1 cellular context compared by ENCODE assay signal in the genomic region with DNA sequence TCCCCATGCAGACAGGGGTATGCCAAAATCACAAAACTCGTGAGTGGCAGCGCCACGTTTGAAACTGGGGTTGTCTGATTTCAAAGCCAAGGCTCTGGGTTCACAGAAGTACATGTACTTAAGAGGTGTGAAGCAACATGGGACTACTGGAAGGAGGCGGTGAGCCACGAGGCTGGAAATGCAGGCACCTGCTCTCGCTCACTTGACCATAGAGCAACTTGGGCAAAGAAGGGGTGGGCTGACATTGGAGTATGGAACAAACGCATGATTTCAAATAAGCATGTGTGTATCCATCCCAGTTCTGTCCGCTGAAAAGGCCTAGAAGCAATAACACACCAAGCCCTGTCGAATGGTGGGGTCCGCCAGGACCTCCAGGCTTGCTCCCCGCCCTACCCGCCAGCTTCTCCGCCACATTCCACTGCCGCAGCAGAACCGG.
TF ChIP-seq lines count a peak whose summit lies in the region.

No MANE protein-coding gene starts in this region.

TF ChIP-seq in K562, 482 proteins besides CTCF, POLR2A, EP300 and RAD21 (continued from another document and continues in another):
- TF ChIP-seq BRD9 (IDR thresholded peaks at IDR 0.05; ENCODE audit: low read depth, partially characterized antibody) = peak; percentile 31
- TF ChIP-seq, protein P1, sequence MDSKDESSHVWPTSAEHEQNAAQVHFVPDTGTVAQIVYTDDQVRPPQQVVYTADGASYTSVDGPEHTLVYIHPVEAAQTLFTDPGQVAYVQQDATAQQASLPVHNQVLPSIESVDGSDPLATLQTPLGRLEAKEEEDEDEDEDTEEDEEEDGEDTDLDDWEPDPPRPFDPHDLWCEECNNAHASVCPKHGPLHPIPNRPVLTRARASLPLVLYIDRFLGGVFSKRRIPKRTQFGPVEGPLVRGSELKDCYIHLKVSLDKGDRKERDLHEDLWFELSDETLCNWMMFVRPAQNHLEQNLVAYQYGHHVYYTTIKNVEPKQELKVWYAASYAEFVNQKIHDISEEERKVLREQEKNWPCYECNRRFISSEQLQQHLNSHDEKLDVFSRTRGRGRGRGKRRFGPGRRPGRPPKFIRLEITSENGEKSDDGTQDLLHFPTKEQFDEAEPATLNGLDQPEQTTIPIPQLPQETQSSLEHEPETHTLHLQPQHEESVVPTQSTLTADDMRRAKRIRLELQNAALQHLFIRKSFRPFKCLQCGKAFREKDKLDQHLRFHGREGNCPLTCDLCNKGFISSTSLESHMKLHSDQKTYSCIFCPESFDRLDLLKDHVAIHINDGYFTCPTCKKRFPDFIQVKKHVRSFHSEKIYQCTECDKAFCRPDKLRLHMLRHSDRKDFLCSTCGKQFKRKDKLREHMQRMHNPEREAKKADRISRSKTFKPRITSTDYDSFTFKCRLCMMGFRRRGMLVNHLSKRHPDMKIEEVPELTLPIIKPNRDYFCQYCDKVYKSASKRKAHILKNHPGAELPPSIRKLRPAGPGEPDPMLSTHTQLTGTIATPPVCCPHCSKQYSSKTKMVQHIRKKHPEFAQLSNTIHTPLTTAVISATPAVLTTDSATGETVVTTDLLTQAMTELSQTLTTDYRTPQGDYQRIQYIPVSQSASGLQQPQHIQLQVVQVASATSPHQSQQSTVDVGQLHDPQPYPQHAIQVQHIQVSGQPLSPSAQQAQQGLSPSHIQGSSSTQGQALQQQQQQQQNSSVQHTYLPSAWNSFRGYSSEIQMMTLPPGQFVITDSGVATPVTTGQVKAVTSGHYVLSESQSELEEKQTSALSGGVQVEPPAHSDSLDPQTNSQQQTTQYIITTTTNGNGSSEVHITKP (IDR thresholded peaks at IDR 0.05; ENCODE audit: partially characterized antibody) = peak; percentile 42
- 0 out of 2 replicates have a peak, but pooled peaks have one; percentile 28 for TF ChIP-seq HLTF (IDR thresholded peaks at IDR 0.05)
- TF ChIP-seq, protein P2, sequence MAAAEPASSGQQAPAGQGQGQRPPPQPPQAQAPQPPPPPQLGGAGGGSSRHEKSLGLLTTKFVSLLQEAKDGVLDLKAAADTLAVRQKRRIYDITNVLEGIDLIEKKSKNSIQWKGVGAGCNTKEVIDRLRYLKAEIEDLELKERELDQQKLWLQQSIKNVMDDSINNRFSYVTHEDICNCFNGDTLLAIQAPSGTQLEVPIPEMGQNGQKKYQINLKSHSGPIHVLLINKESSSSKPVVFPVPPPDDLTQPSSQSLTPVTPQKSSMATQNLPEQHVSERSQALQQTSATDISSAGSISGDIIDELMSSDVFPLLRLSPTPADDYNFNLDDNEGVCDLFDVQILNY (CRISPR knock-in tag; IDR thresholded peaks at IDR 0.05) = peak; percentile 73; the same call in 1 of the 2 replicates
- 0 out of 2 replicates have a peak, but pooled peaks have one; percentile 9 for TF ChIP-seq CEBPB (tag; IDR thresholded peaks at IDR 0.05)
- TF ChIP-seq, protein P3, sequence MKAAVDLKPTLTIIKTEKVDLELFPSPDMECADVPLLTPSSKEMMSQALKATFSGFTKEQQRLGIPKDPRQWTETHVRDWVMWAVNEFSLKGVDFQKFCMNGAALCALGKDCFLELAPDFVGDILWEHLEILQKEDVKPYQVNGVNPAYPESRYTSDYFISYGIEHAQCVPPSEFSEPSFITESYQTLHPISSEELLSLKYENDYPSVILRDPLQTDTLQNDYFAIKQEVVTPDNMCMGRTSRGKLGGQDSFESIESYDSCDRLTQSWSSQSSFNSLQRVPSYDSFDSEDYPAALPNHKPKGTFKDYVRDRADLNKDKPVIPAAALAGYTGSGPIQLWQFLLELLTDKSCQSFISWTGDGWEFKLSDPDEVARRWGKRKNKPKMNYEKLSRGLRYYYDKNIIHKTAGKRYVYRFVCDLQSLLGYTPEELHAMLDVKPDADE (conservative IDR thresholded peaks at IDR 0.05; ENCODE audit: control insufficient read depth, low read depth, low read length) = 0 out of 2 replicates have a peak, but pooled peaks have one; percentile 72
- TF ChIP-seq, protein P4, sequence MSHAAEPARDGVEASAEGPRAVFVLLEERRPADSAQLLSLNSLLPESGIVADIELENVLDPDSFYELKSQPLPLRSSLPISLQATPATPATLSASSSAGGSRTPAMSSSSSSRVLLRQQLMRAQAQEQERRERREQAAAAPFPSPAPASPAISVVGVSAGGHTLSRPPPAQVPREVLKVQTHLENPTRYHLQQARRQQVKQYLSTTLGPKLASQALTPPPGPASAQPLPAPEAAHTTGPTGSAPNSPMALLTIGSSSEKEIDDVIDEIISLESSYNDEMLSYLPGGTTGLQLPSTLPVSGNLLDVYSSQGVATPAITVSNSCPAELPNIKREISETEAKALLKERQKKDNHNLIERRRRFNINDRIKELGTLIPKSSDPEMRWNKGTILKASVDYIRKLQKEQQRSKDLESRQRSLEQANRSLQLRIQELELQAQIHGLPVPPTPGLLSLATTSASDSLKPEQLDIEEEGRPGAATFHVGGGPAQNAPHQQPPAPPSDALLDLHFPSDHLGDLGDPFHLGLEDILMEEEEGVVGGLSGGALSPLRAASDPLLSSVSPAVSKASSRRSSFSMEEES (CRISPR knock-in tag; IDR thresholded peaks at IDR 0.05) = 0 out of 2 replicates have a peak, but pooled peaks have one; percentile 8
- no peak for TF ChIP-seq ATF3 (IDR thresholded peaks at IDR 0.05)
- TF ChIP-seq ATF3 (CRISPR knock-in tag; conservative IDR thresholded peaks at IDR 0.05) = 0 out of 2 replicates have a peak, but pooled peaks have one; percentile 13
- no peak for TF ChIP-seq ZNF384 (IDR thresholded peaks at IDR 0.05; ENCODE audit: low read depth, low read length)
- TF ChIP-seq TAF7 (tag; IDR thresholded peaks at IDR 0.05) = peak; percentile 75; the same call in 1 of the 2 replicates
- no peak for TF ChIP-seq NFIX (CRISPR knock-in tag; IDR thresholded peaks at IDR 0.05; ENCODE audit: low read depth)
- TF ChIP-seq, protein P5, sequence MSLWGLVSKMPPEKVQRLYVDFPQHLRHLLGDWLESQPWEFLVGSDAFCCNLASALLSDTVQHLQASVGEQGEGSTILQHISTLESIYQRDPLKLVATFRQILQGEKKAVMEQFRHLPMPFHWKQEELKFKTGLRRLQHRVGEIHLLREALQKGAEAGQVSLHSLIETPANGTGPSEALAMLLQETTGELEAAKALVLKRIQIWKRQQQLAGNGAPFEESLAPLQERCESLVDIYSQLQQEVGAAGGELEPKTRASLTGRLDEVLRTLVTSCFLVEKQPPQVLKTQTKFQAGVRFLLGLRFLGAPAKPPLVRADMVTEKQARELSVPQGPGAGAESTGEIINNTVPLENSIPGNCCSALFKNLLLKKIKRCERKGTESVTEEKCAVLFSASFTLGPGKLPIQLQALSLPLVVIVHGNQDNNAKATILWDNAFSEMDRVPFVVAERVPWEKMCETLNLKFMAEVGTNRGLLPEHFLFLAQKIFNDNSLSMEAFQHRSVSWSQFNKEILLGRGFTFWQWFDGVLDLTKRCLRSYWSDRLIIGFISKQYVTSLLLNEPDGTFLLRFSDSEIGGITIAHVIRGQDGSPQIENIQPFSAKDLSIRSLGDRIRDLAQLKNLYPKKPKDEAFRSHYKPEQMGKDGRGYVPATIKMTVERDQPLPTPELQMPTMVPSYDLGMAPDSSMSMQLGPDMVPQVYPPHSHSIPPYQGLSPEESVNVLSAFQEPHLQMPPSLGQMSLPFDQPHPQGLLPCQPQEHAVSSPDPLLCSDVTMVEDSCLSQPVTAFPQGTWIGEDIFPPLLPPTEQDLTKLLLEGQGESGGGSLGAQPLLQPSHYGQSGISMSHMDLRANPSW (CRISPR knock-in tag; IDR thresholded peaks at IDR 0.05) = 0 out of 2 replicates have a peak, but pooled peaks have one; percentile 31
- TF ChIP-seq THRB (CRISPR knock-in tag; conservative IDR thresholded peaks at IDR 0.05) = 0 out of 2 replicates have a peak, but pooled peaks have one; percentile 54
- TF ChIP-seq ZBTB43 (CRISPR knock-in tag; IDR thresholded peaks at IDR 0.05) = 0 out of 2 replicates have a peak, but pooled peaks have one; percentile 23
- peak; percentile 40; the same call in 1 of the 2 replicates for TF ChIP-seq ZBTB17 (CRISPR knock-in tag; IDR thresholded peaks at IDR 0.05)
- no peak for TF ChIP-seq TEAD4 (IDR thresholded peaks at IDR 0.05; ENCODE audit: low read length)
- TF ChIP-seq TEAD4 (CRISPR knock-in tag; IDR thresholded peaks at IDR 0.05; ENCODE audit: borderline replicate concordance) = peak; percentile 57; the same call in 1 of the 2 replicates
- TF ChIP-seq, protein P6, sequence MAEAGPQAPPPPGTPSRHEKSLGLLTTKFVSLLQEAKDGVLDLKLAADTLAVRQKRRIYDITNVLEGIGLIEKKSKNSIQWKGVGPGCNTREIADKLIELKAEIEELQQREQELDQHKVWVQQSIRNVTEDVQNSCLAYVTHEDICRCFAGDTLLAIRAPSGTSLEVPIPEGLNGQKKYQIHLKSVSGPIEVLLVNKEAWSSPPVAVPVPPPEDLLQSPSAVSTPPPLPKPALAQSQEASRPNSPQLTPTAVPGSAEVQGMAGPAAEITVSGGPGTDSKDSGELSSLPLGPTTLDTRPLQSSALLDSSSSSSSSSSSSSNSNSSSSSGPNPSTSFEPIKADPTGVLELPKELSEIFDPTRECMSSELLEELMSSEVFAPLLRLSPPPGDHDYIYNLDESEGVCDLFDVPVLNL (CRISPR knock-in tag; IDR thresholded peaks at IDR 0.05; ENCODE audit: low read depth) = no peak
- TF ChIP-seq MXI1 (IDR thresholded peaks at IDR 0.05; ENCODE audit: low read depth, low read length) = 0 out of 2 replicates have a peak, but pooled peaks have one; percentile 24
- TF ChIP-seq HDAC2 (IDR thresholded peaks at IDR 0.05) = 0 out of 2 replicates have a peak, but pooled peaks have one; percentile 61
- peak; percentile 91 for TF ChIP-seq L3MBTL2 (IDR thresholded peaks at IDR 0.05)
- 0 out of 2 replicates have a peak, but pooled peaks have one; percentile 57 for TF ChIP-seq ZNF232 (CRISPR knock-in tag; IDR thresholded peaks at IDR 0.05)
- TF ChIP-seq, protein P7, sequence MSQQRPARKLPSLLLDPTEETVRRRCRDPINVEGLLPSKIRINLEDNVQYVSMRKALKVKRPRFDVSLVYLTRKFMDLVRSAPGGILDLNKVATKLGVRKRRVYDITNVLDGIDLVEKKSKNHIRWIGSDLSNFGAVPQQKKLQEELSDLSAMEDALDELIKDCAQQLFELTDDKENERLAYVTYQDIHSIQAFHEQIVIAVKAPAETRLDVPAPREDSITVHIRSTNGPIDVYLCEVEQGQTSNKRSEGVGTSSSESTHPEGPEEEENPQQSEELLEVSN (IDR thresholded peaks at IDR 0.05; ENCODE audit: borderline replicate concordance in 1 of 2, extremely low read depth in 1 of 2, insufficient read depth in 1 of 2, insufficient read length in 1 of 2, low read depth in 1 of 2, low read length in 1 of 2, poor library complexity in 1 of 2, severe bottlenecking in 1 of 2) = peak; percentile 67 to 80
- no peak for TF ChIP-seq HNRNPH1 (optimal IDR thresholded peaks at IDR 0.05; ENCODE audit: low read depth, low read length)
- peak; percentile 87; the same call in 1 of the 2 replicates for TF ChIP-seq ZNF830 (CRISPR knock-in tag; IDR thresholded peaks at IDR 0.05)
- no peak for TF ChIP-seq KLF6 (CRISPR knock-in tag; IDR thresholded peaks at IDR 0.05; ENCODE audit: borderline replicate concordance)
- TF ChIP-seq MYC (IDR thresholded peaks at IDR 0.05; ENCODE audit: low read depth, low read length) = peak; percentile 53; the same call in 1 of the 2 replicates
- TF ChIP-seq MYC (CRISPR knock-in tag; IDR thresholded peaks at IDR 0.05; ENCODE audit: borderline replicate concordance, low read depth) = 0 out of 2 replicates have a peak, but pooled peaks have one; percentile 35
- TF ChIP-seq ZBTB33 (CRISPR knock-in tag; IDR thresholded peaks at IDR 0.05) = 0 out of 2 replicates have a peak, but pooled peaks have one; percentile 19
- TF ChIP-seq BRD4 (IDR thresholded peaks at IDR 0.05) = peak; percentile 29
